1 cellular context compared by ENCODE assay signal in the genomic region with DNA sequence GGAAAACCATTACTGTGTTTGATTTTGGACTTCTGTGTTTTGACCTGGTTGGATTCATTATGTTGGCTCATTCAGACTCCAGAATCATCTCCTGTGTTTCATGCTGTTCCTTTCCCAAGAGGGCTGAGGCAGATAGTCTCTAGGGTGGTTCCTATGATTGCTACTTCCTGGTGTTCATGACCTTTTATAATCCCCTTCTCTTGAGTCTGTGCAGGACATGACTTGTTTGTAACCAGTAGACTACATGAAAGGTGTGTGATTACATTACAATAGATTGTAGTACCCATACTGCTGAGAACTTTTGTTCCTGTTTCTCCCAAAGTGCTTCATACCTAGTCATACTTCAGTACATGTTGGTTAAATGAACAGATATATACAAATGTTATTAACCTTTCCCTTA.
TF ChIP-seq lines count a peak whose summit lies in the region.

No MANE protein-coding gene starts in this region.

TF ChIP-seq in GM23338, 12 proteins besides CTCF, POLR2A, EP300 and RAD21 (continued from another document):
- TF ChIP-seq, protein P1, sequence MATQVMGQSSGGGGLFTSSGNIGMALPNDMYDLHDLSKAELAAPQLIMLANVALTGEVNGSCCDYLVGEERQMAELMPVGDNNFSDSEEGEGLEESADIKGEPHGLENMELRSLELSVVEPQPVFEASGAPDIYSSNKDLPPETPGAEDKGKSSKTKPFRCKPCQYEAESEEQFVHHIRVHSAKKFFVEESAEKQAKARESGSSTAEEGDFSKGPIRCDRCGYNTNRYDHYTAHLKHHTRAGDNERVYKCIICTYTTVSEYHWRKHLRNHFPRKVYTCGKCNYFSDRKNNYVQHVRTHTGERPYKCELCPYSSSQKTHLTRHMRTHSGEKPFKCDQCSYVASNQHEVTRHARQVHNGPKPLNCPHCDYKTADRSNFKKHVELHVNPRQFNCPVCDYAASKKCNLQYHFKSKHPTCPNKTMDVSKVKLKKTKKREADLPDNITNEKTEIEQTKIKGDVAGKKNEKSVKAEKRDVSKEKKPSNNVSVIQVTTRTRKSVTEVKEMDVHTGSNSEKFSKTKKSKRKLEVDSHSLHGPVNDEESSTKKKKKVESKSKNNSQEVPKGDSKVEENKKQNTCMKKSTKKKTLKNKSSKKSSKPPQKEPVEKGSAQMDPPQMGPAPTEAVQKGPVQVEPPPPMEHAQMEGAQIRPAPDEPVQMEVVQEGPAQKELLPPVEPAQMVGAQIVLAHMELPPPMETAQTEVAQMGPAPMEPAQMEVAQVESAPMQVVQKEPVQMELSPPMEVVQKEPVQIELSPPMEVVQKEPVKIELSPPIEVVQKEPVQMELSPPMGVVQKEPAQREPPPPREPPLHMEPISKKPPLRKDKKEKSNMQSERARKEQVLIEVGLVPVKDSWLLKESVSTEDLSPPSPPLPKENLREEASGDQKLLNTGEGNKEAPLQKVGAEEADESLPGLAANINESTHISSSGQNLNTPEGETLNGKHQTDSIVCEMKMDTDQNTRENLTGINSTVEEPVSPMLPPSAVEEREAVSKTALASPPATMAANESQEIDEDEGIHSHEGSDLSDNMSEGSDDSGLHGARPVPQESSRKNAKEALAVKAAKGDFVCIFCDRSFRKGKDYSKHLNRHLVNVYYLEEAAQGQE (IDR thresholded peaks at IDR 0.05; ENCODE audit: unreplicated experiment) = no peak
